ENCODE assay signal across 8 cellular contexts in the genomic region with DNA sequence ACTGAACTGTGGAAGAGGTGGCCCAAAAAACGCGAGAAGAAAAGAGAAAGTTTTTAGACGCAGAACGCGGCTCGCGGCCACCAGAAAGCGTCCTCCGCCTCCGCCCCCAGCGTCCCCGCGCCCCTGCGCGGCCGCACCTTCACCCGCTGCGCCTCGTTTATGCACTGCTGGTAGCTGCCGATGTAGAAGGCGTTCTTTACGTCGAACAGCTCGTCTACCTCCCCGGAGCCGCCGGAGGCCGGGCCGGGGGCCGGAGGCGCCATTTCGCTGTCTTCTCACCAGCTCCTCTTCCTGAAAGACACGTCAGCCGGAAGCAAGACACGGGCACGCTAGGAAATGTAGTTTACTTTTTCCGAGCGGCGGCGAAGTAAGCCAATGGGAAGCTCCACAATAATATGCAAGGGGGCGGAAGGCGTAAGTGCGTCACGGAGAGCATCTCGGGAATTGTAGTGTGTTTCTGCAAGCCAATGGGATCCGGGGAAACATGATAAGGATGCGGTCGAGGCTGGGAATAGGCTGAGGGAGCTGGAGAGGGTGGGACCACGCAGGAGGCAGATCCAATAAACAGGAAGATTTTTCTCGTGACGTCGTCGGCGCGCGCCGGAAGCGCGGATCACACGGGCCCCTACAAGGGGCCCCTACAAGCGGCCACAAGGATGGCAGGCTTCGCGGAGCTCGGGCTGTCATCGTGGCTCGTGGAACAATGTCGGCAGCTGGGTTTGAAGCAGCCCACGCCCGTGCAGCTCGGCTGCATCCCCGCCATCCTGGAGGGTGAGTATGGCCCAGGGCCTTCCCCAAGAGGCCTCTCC. TPM values are rescaled to one million over a fixed set of nuclear protein-coding genes. Genes with fewer than 3 reads are reported as not detected.
A peak's percentile ranks its signal among the peaks of the same experiment; 100 is the strongest.
DNase-seq lines count a peak whose midpoint lies in the region; ATAC-seq and TF ChIP-seq lines count a peak whose summit lies in the region.

COPE (minus strand) TSS at position 302 of the 809 bp plus-strand sequence; CDS start at position 263, 39 bp downstream.
DDX49 (plus strand) TSS at position 630 of the 809 bp plus-strand sequence; CDS start at position 657, 27 bp downstream.

- H3K4me1 ChIP-seq in trophoblast cell (ENCODE audit: control insufficient read depth in 1 of 2, insufficient read depth in 2 of 2, low read length in 2 of 2) (peaks cover 6 to 9% of the 10 kb centered on the region in 2 experiments), transverse colon (peaks cover 14 to 31% (median 25%) of the 10 kb centered on the region in 4 donors)

- peak within 1 kb of the TSS; percentile 93 for H3K14ac ChIP-seq in trophoblast cell (ENCODE audit: low read length)

- DNase-seq in NCI-H1436 treated with DMSO at 0.1 percent for 48 hours (lab: John Stamatoyannopoulos, UW), result peak; percentile 96
- peak; percentile 95 to 99 (median 98) for DNase-seq in T-cell
- peak; percentile 98 for DNase-seq in cardiac septum (ENCODE audit: low spot score)
- DNase-seq in trophoblast cell, result peak; percentile 99 to 100
- peak; percentile 97 for DNase-seq in transverse colon

- H3K27me3 ChIP-seq in trophoblast cell (ENCODE audit: insufficient read depth, low read length), result no peaks in the 10 kb centered on the region
- H3K27me3 ChIP-seq in transverse colon, result no peaks in the 10 kb centered on the region

- H3K9me3 ChIP-seq in trophoblast cell (ENCODE audit: insufficient read depth, low read depth, low read length) (no peaks in the 10 kb centered on the region), transverse colon (no peaks in the 10 kb centered on the region)

- WGBS in adipose tissue, 3 donors, result 0 to 1% (median 0%) methylated on average over 69 to 71 of the region's 71 CpGs
- no CpG with 5 or more reads among the region's 71 CpGs for WGBS in trophoblast cell (ENCODE audit: extremely low coverage, insufficient coverage, insufficient read length)
- WGBS in transverse colon (ENCODE audit: low coverage in 1 of 2), 2 donors, result 1% methylated on average over 68 of the region's 71 CpGs; no CpG with 5 or more reads in 1 of the 2 donors

- H3K4me3 ChIP-seq in GM12875 (ENCODE audit: low read depth, low read length) (peak within 1 kb of the TSS; percentile 95), trophoblast cell (ENCODE audit: low read depth, low read length) (peak within 1 kb of the TSS; percentile 99), transverse colon (peak within 1 kb of the TSS; percentile 77 to 98 (median 84))

- peak within 1 kb of the TSS; percentile 88 for H4K12ac ChIP-seq in trophoblast cell (ENCODE audit: low read depth, low read length)

- H3K36me3 ChIP-seq in trophoblast cell (ENCODE audit: control insufficient read depth in 1 of 2, insufficient read depth in 2 of 2, low read length in 2 of 2) (peaks cover 37 to 45% of the 10 kb centered on the region in 2 experiments), transverse colon (peaks cover 0 to 22% (median 9%) of the 10 kb centered on the region in 4 donors)

- TF ChIP-seq EP300 in transverse colon (IDR thresholded peaks at IDR 0.05; ENCODE audit: low read depth), result peak; percentile 10

- H3K27ac Mint-ChIP-seq in T-cell, result peak within 1 kb of the TSS; percentile 92 to 93

- H2BK5ac ChIP-seq in trophoblast cell (ENCODE audit: low read depth, low read length, poor library complexity), result peak within 1 kb of the TSS; percentile 57

- H2AK5ac ChIP-seq in trophoblast cell (ENCODE audit: low read length), result peak within 1 kb of the TSS; percentile 46

- H4K8ac ChIP-seq in trophoblast cell (ENCODE audit: low read depth, low read length), result peak within 1 kb of the TSS; percentile 86

- TF ChIP-seq CTCF in GM12875 (IDR thresholded peaks at IDR 0.05; ENCODE audit: borderline replicate concordance, insufficient read depth, low read depth, low read length) (no peak), transverse colon (IDR thresholded peaks at IDR 0.05) (no peak)

- peaks cover 16% of the 10 kb centered on the region for H3K79me2 ChIP-seq in trophoblast cell (ENCODE audit: control insufficient read depth, insufficient read depth, low read length, poor library complexity)

- CTCF ChIA-PET in T-cell (lab: Charles Lee), result interaction anchor here (0.5 to 0.9 kb wide), 4 partner anchors 347 to 860 kb away, joined by 3 to 4 read pairs (median 3); no protein-coding TSS in a partner anchor

- ATAC-seq in HG02798 (IDR thresholded peaks at IDR 0.05; ENCODE audit: poor library complexity, unreplicated experiment) (peak; percentile 96), T-cell (replicated peaks in 1 of 4) (peak; percentile 94 to 97 (median 97))

- no peak within 1 kb of the TSS for H2BK12ac ChIP-seq in trophoblast cell (ENCODE audit: low read length)

- H3K27ac ChIP-seq in adipose tissue (ENCODE audit: low read depth, low read length), result peak within 1 kb of the TSS; percentile 35
- H3K27ac ChIP-seq in trophoblast cell (ENCODE audit: low read depth, low read length), result peak within 1 kb of the TSS; percentile 42
- H3K27ac ChIP-seq in transverse colon, result peak within 1 kb of the TSS; percentile 90 to 99 (median 94)

- H3K4me3 Mint-ChIP-seq in T-cell, result peak within 1 kb of the TSS; percentile 90 to 94 (median 93)

- peak within 1 kb of the TSS; percentile 65 for H4K91ac ChIP-seq in trophoblast cell (ENCODE audit: low read depth, low read length)

- peak within 1 kb of the TSS; percentile 99 for H3K9ac ChIP-seq in trophoblast cell (ENCODE audit: low read length)

- in situ Hi-C loops in transverse colon (cut with MboI; ENCODE audit: low pct_ligation_motif_present in 1 of 4, low pct_unique_long_range_greater_than_20kb in 1 of 4, low sequenced_read_pairs in 3 of 4), result no loop called here

- H3K36me3 Mint-ChIP-seq in T-cell, result peaks cover 16% of the 10 kb centered on the region

- H3K23ac ChIP-seq in trophoblast cell (ENCODE audit: low read length), result no peak within 1 kb of the TSS

- H3K4me1 Mint-ChIP-seq in T-cell, result peaks cover 47 to 51% (median 49%) of the 10 kb centered on the region in 3 donors

- peaks cover 5% of the 10 kb centered on the region for H3K79me1 ChIP-seq in trophoblast cell (ENCODE audit: low read length)

- H2AFZ ChIP-seq in trophoblast cell (ENCODE audit: insufficient read depth, low read length, poor library complexity), result peak within 1 kb of the TSS; percentile 76

- peak within 1 kb of the TSS; percentile 95 for H3K4me2 ChIP-seq in trophoblast cell (ENCODE audit: low read length)

- intact Hi-C loops in cardiac septum (cut with DNase I) (loop anchor here (5.0 kb wide), 2 partner anchors 113 to 347 kb away; partner anchors contain the start of genes ARMC6, SUGP2 and UBA52), transverse colon (cut with DNase I; ENCODE audit: low total_unique reads) (no loop called here)

- POLR2A ChIA-PET in T-cell (lab: Charles Lee), result interaction anchor here (0.6 to 1.4 kb wide), 5 partner anchors 10 to 902 kb away, joined by 3 read pairs; partner anchors contain the start of genes ELL (in 1 of the 2) and ZNF506 (in 1 of the 2)

- H2BK120ac ChIP-seq in trophoblast cell (ENCODE audit: insufficient read depth, low read length, poor library complexity), result peak within 1 kb of the TSS; percentile 69

- peak within 1 kb of the TSS; percentile 76 for H3K18ac ChIP-seq in trophoblast cell (ENCODE audit: low read length)

- peak; percentile 96 for TF ChIP-seq POLR2A in transverse colon (IDR thresholded peaks at IDR 0.05)

- no peaks in the 10 kb centered on the region for H3K9me3 Mint-ChIP-seq in T-cell

- H3K4ac ChIP-seq in trophoblast cell (ENCODE audit: low read depth, low read length), result peak within 1 kb of the TSS; percentile 75

- H3K27me3 Mint-ChIP-seq in T-cell, result no peaks in the 10 kb centered on the region

RNA-seq across cellular contexts. Expression of gene COPE, which starts in this region (rescaled TPM):
- total RNA-seq in T-cell (100 to 1,000 TPM; 148 to 222 (median 189) TPM), cardiac septum (133 TPM), transverse colon (100 to 1,000 TPM; 144 to 268 (median 179) TPM)
- polyA plus RNA-seq in adipose tissue, result 100 to 1,000 TPM; 139 to 193 (median 188) TPM
- polyA plus RNA-seq in trophoblast cell (2013), result 314 and 349 TPM in 2 replicates

RNA-seq across cellular contexts. Expression of gene DDX49, which starts in this region (rescaled TPM):
- total RNA-seq in T-cell (10 to 100 TPM; 42.4 to 55.3 (median 48.1) TPM), cardiac septum (22.9 TPM), transverse colon (10 to 100 TPM; 42.1 to 90.8 (median 50.4) TPM)
- 10 to 100 TPM; 45.9 to 59.4 (median 55.4) TPM for polyA plus RNA-seq in adipose tissue
- 21.8 TPM in 2 replicates for polyA plus RNA-seq in trophoblast cell (2013)

Comparison
In these comparisons a context has a peak if more than half of its experiments do, and no peak if none do; other contexts are left out.
1. Peak in every context shown above with its lines: DNase-seq, ATAC-seq, H3K4me3 ChIP-seq and H3K27ac ChIP-seq.
2. H3K27ac ChIP-seq: peak in every context shown above with its lines; median percentile 94 in transverse colon; 42 in trophoblast cell; 35 in adipose tissue.